In genomic region chr16:23121024-23121423, GRCh38 we compare ENCODE assay signal across 15 cellular contexts. TPM values are rescaled to one million over a fixed set of nuclear protein-coding genes. Genes with fewer than 3 reads are reported as not detected.
DNase-seq lines count a peak whose midpoint lies in the region; ATAC-seq and TF ChIP-seq lines count a peak whose summit lies in the region.
"Had no signal": no experiment of that assay in that cellular context is flagged by ENCODE, and none has a peak within 500 bp of the region (broad histone marks: within the 10 kb centered on the region; RNA-seq: fewer than 3 reads in every experiment).

No MANE protein-coding gene starts in this region.

- H3K9me3 ChIP-seq in GM23248 (ENCODE audit: low read depth) (no peaks in the 10 kb centered on the region), sigmoid colon (no peaks in the 10 kb centered on the region)

- H3K27me3 Mint-ChIP-seq in WTC11 (ENCODE audit: low read depth) = no peaks in the 10 kb centered on the region
- H3K27me3 Mint-ChIP-seq: activated naive CD8-positive, alpha-beta T cell had no signal

- 40 to 45% methylated on average over 3 of the region's 3 CpGs for WGBS in GM23248 (ENCODE audit: low coverage in 1 of 2, low lambda C conversion rate in 2 of 2, missing lambda C conversion rate in 2 of 2), 2 experiments
- 24 to 63% methylated on average over 3 of the region's 3 CpGs for WGBS in sigmoid colon, 2 donors

- CTCF ChIA-PET in WTC11 (lab: Charles Lee) = no interaction called here

- peaks cover 57% of the 10 kb centered on the region for H3K4me1 Mint-ChIP-seq in WTC11

- H3K27ac ChIP-seq in GM23248 (peak overlapping the region; percentile 55), sigmoid colon (peak overlapping the region; percentile 72 to 89 (median 79))

- H3K36me3 ChIP-seq in GM23248 (ENCODE audit: low read depth) (no peaks in the 10 kb centered on the region), sigmoid colon (no peaks in the 10 kb centered on the region)

- POLR2A ChIA-PET in WTC11 (lab: Charles Lee) = no interaction called here

- H3K4me3 ChIP-seq in GM23248 = no peak overlapping the region
- H3K4me3 ChIP-seq in fibroblast of villous mesenchyme (ENCODE audit: low read depth, low read length) = no peak overlapping the region
- H3K4me3 ChIP-seq in sigmoid colon = no peak overlapping the region

- peaks cover 27% of the 10 kb centered on the region for H3F3A ChIP-seq in GM23248 (ENCODE audit: insufficient read depth)

- H3K4me2 ChIP-seq in GM23248 (ENCODE audit: unreplicated experiment) = peak overlapping the region; percentile 8

- peaks cover 96% of the 10 kb centered on the region for H3K79me2 ChIP-seq in GM23248 (ENCODE audit: insufficient read depth)

- no peaks in the 10 kb centered on the region for H3K9me3 Mint-ChIP-seq in WTC11

- no peak overlapping the region; the same call in 1 of the 2 replicates for H2AFZ ChIP-seq in GM23248

- intact Hi-C loops in sigmoid colon (cut with DNase I) = no loop called here

- H4K20me1 ChIP-seq in GM23248 (ENCODE audit: insufficient read depth) = no peaks in the 10 kb centered on the region

- in situ Hi-C loops in GM23248 (cut with MboI) = no loop called here

- TF ChIP-seq EP300 in sigmoid colon (IDR thresholded peaks at IDR 0.05) = peak in 2 of 4 donors; percentile 13 to 45

- no peaks in the 10 kb centered on the region for H3K27me3 ChIP-seq in GM23248 (replicated peaks; ENCODE audit: insufficient read depth)
- H3K27me3 ChIP-seq in sigmoid colon = no peaks in the 10 kb centered on the region

- DNase-seq in GM23248 = peak; percentile 51
- DNase-seq in WTC11 (ENCODE audit: low spot score) = no peak
- peak; percentile 19 for DNase-seq in fibroblast of villous mesenchyme (ENCODE audit: low read depth)
- DNase-seq in sigmoid colon = no peak
- no peak for DNase-seq in NCI-H446 (lab: John Stamatoyannopoulos, UW)
- no peak for DNase-seq in GM10266 (ENCODE audit: extremely low spot score)
- DNase-seq in activated gamma-delta T cell treated with Interleukin-2 at 50 U/mL for 16 hours = no peak
- DNase-seq: activated CD4-positive, CD25-positive, alpha-beta regulatory T cell treated with anti-CD3 and anti-CD28 coated beads, Interleukin-2, amount 50 U/mL, for 72 hours; GDM1; NCI-H2081; stimulated activated CD4-positive, alpha-beta T cell treated with anti-CD3 and anti-CD28 coated beads, Interleukin-4, amount 100 ng/mL, for 4 hours; stimulated activated naive CD4-positive, alpha-beta T cell had no signal

- H3K36me3 Mint-ChIP-seq in WTC11 = no peaks in the 10 kb centered on the region

- ATAC-seq in WTC11 (peak; percentile 56), HG03457 (IDR thresholded peaks at IDR 0.05; ENCODE audit: unreplicated experiment) (no peak)

- H3K4me1 ChIP-seq in GM23248 (ENCODE audit: insufficient read depth) (peaks cover 45% of the 10 kb centered on the region), sigmoid colon (peaks cover 0 to 82% (median 74%) of the 10 kb centered on the region in 4 donors)

- no peaks in the 10 kb centered on the region for H3K9me2 ChIP-seq in GM23248 (ENCODE audit: insufficient read depth)

- TF ChIP-seq CTCF in WTC11 (IDR thresholded peaks at IDR 0.05) (no peak), fibroblast of villous mesenchyme (IDR thresholded peaks at IDR 0.05; ENCODE audit: insufficient read depth, low read depth, low read length) (no peak), sigmoid colon (IDR thresholded peaks at IDR 0.05) (no peak), GM10266 (IDR thresholded peaks at IDR 0.05; ENCODE audit: control insufficient read depth, insufficient read depth, low read depth, missing control alignments) (no peak)

- TF ChIP-seq POLR2A in sigmoid colon (IDR thresholded peaks at IDR 0.05) = no peak

- H3K27ac Mint-ChIP-seq in WTC11 = peak overlapping the region; percentile 10; the same call in 1 of the 2 replicates
- H3K27ac Mint-ChIP-seq: activated naive CD8-positive, alpha-beta T cell had no signal

- no peak overlapping the region for H3K4me3 Mint-ChIP-seq in WTC11
- H3K4me3 Mint-ChIP-seq: activated naive CD8-positive, alpha-beta T cell; CD14-positive monocyte had no signal

- peak overlapping the region; percentile 44; the same call in 1 of the 2 replicates for H3K9ac ChIP-seq in GM23248

TF ChIP-seq in WTC11, 78 proteins besides CTCF, POLR2A, EP300 and RAD21:
- TF ChIP-seq CREM (CRISPR knock-in tag; IDR thresholded peaks at IDR 0.05) = no peak
- TF ChIP-seq ZNF423 (CRISPR knock-in tag; IDR thresholded peaks at IDR 0.05) = no peak
- no peak for TF ChIP-seq JUN (CRISPR knock-in tag; IDR thresholded peaks at IDR 0.05)
- TF ChIP-seq ZNF219 (CRISPR knock-in tag; IDR thresholded peaks at IDR 0.05; ENCODE audit: borderline replicate concordance) = no peak
- no peak for TF ChIP-seq ZNF512 (CRISPR knock-in tag; IDR thresholded peaks at IDR 0.05; ENCODE audit: borderline replicate concordance)
- no peak for TF ChIP-seq IRF2 (CRISPR knock-in tag; IDR thresholded peaks at IDR 0.05; ENCODE audit: borderline replicate concordance, low read depth)
- TF ChIP-seq ZNF532 (CRISPR knock-in tag; IDR thresholded peaks at IDR 0.05; ENCODE audit: borderline replicate concordance) = no peak
- TF ChIP-seq NR2C2 (CRISPR knock-in tag; IDR thresholded peaks at IDR 0.05) = no peak
- TF ChIP-seq NFATC4 (CRISPR knock-in tag; IDR thresholded peaks at IDR 0.05) = no peak
- no peak for TF ChIP-seq CBFB (CRISPR knock-in tag; IDR thresholded peaks at IDR 0.05; ENCODE audit: low read depth)

RNA-seq across cellular contexts. Expression of gene USP31, which starts 28.2 kb away (rescaled TPM):
- 4.8 and 6.6 TPM in 2 replicates for total RNA-seq in GM23248 (2014; rRNA removed; shearing (Covaris generic))
- 0.85 and 0.88 TPM in 2 replicates for polyA plus RNA-seq in GM23248 (2016; fragmentation: Nextera tagmentation; extraction: Ambion mirVana)
- total RNA-seq in WTC11 (2021) = 13.3 to 17.4 TPM (median 13.7 TPM) in 3 replicates
- 9.3 and 11.2 TPM in 2 replicates for total RNA-seq in fibroblast of villous mesenchyme
- 10 to 100 TPM; 12.7 to 21.0 (median 16.7) TPM for total RNA-seq in sigmoid colon
- 1 to 10 TPM in 2 of 3 donors, under 1 TPM in 1; 0.60 to 4.0 (median 2.3) TPM for polyA plus RNA-seq in sigmoid colon

Comparison
In these comparisons a context has a peak if more than half of its experiments do, and no peak if none do; other contexts are left out.
1. DNase-seq: peak in GM23248 (single experiment) and fibroblast of villous mesenchyme (single experiment); none in WTC11 (single experiment), sigmoid colon (single experiment), NCI-H446 (0 of 2), GM10266 (single experiment) and activated gamma-delta T cell treated with Interleukin-2 at 50 U/mL for 16 hours (single experiment).